1 cellular context compared by ENCODE assay signal in the genomic region with DNA sequence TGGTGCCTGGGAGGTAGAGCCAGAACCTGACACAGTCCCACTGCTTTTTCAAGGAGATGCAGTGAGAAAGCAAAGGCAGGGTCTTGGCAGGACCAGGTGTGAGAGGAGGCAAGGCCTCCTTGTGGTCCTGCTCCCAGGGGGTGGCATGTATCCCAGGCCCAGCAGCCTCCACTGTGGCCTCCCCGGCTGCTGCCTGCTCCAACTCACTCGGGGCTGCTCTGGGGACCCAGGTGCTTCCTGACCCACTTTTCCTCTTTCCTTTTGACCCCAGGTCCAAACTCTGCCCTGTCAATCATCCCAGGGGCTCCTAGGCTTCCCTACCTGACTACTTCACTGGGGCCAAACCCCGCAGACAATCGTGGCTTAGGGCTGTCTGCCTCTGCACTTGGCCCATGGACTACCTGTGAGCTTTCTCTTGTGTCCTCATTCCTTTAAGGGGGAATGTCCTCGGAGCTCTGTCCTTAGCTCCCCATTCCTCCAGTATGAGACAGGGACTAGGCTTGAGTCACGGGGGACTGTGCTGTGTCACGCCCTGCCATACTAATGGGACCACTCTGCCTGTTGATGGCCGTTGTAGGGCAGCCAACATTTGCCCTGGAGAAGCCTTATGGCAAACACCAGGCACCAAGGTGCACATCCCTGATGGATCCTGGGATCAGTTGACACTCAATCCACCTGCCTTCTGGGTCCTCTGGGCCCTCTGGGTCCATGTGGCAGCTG.
TF ChIP-seq lines count a peak whose summit lies in the region.

No MANE protein-coding gene starts in this region.

TF ChIP-seq in GM23338, 12 proteins besides CTCF, POLR2A, EP300 and RAD21:
- TF ChIP-seq EZH2 (IDR thresholded peaks at IDR 0.05; ENCODE audit: low read depth, unreplicated experiment): no peak
